20 cellular contexts compared by ENCODE assay signal in the genomic region with DNA sequence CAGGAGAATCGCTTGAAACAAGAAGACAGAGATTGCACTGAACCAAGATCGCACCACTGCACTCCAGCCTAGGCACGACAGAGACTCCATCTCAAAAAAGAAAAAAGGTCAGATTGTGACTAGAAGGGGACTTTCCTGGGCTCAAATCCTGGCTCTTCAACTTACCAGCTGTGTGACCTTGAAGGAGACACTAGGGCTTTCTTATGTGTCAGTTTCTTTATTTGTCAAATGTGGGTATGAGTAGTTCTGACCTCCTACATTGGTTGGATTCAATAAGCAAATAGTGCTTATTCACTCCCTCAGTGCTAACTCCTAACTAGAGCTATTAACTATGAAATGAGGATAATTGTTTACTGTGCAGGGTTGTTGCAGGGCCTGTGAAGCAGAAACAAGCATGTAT. TPM values are rescaled to one million over a fixed set of nuclear protein-coding genes. Genes with fewer than 3 reads are reported as not detected.
DNase-seq lines count a peak whose midpoint lies in the region; ATAC-seq and TF ChIP-seq lines count a peak whose summit lies in the region.
"Had no signal": no experiment of that assay in that cellular context is flagged by ENCODE, and none has a peak within 500 bp of the region (broad histone marks: within the 10 kb centered on the region; RNA-seq: fewer than 3 reads in every experiment).

No MANE protein-coding gene starts in this region.

- intact Hi-C loops in activated CD4-positive, alpha-beta T cell treated with anti-CD3 and anti-CD28 coated beads, Interleukin-2, amount 10 ng/mL, durations not matched to agents 24 days and 14 days (cut with micrococcal nuclease) = no loop called here
- intact Hi-C loops in PC-3 (cut with micrococcal nuclease) = no loop called here
- intact Hi-C loops in dendritic cell treated with granulocyte-macrophage colony-stimulating factor and Interleukin-4, amounts not matched to agents 40 ng/mL and 50 ng/mL, for 4 days (cut with micrococcal nuclease) = no loop called here

- H3K36me3 Mint-ChIP-seq in activated CD4-positive, alpha-beta T cell treated with anti-CD3 and anti-CD28 coated beads, Interleukin-2, amount 10 ng/mL, durations not matched to agents 24 days and 14 days (ENCODE audit: low read depth) = no peaks in the 10 kb centered on the region
- no peaks in the 10 kb centered on the region for H3K36me3 Mint-ChIP-seq in dendritic cell treated with granulocyte-macrophage colony-stimulating factor and Interleukin-4, amounts not matched to agents 40 ng/mL and 50 ng/mL, for 4 days (ENCODE audit: low read depth)
- no peaks in the 10 kb centered on the region for H3K36me3 Mint-ChIP-seq in stimulated activated effector memory CD8-positive, alpha-beta T cell treated with anti-CD3 and anti-CD28 coated beads, Interleukin-12 subunit alpha, Interleukin-12 subunit beta, amount 100 ng/mL, for 72 hours

- no peaks in the 10 kb centered on the region for H3K9me2 ChIP-seq in PC-3 (replicated peaks; ENCODE audit: low read length)

- H3K79me2 ChIP-seq in PC-3 (ENCODE audit: low read length) = no peaks in the 10 kb centered on the region

- no peaks in the 10 kb centered on the region for H4K20me1 ChIP-seq in PC-3 (ENCODE audit: low read length)

- H3K4me3 ChIP-seq in PC-3 (ENCODE audit: low read length) = no peak overlapping the region
- H3K4me3 ChIP-seq: left lung had no signal

- no peak overlapping the region for H3K4me3 Mint-ChIP-seq in activated CD4-positive, alpha-beta T cell treated with anti-CD3 and anti-CD28 coated beads, Interleukin-2, amount 10 ng/mL, durations not matched to agents 24 days and 14 days
- no peak overlapping the region for H3K4me3 Mint-ChIP-seq in dendritic cell treated with granulocyte-macrophage colony-stimulating factor and Interleukin-4, amounts not matched to agents 40 ng/mL and 50 ng/mL, for 4 days
- peak overlapping the region; percentile 22 for H3K4me3 Mint-ChIP-seq in stimulated activated effector memory CD8-positive, alpha-beta T cell treated with anti-CD3 and anti-CD28 coated beads, Interleukin-12 subunit alpha, Interleukin-12 subunit beta, amount 100 ng/mL, for 72 hours
- H3K4me3 Mint-ChIP-seq: T-helper 1 cell treated with Interleukin-12 subunit alpha and Interleukin-12 subunit beta and Interleukin-4 antibody, amounts not matched to agents 30 μg/mL and 1 μg/mL, for 36 hours had no signal

- H3F3A ChIP-seq in PC-3 (ENCODE audit: low read length, unreplicated experiment) = no peaks in the 10 kb centered on the region

- no peaks in the 10 kb centered on the region for H3K36me3 ChIP-seq in PC-3 (ENCODE audit: low read depth, low read length)
- H3K36me3 ChIP-seq: left lung, neutrophil had no signal

- H3K4me1 ChIP-seq in PC-3 (ENCODE audit: insufficient read depth, low read length) = peaks cover 19% of the 10 kb centered on the region

- no peaks in the 10 kb centered on the region for H3K9me3 ChIP-seq in PC-3 (ENCODE audit: low read length)
- H3K9me3 ChIP-seq: left lung, neutrophil had no signal

- TF ChIP-seq POLR2A in GM18505 (IDR thresholded peaks at IDR 0.05; ENCODE audit: borderline replicate concordance, extremely low read depth, insufficient read depth, insufficient read length) = no peak

- H3K27me3 ChIP-seq in PC-3 (ENCODE audit: low read length) = no peaks in the 10 kb centered on the region

- H3K27ac ChIP-seq in PC-3 (ENCODE audit: low read length) = 0 out of 2 replicates have a peak overlapping the region, but pooled peaks have one; percentile 9
- H3K27ac ChIP-seq: left lung, neutrophil, VCaP had no signal

- H3K4me1 Mint-ChIP-seq in activated CD4-positive, alpha-beta T cell treated with anti-CD3 and anti-CD28 coated beads, Interleukin-2, amount 10 ng/mL, durations not matched to agents 24 days and 14 days = peaks cover 13% of the 10 kb centered on the region
- peaks cover 62% of the 10 kb centered on the region for H3K4me1 Mint-ChIP-seq in dendritic cell treated with granulocyte-macrophage colony-stimulating factor and Interleukin-4, amounts not matched to agents 40 ng/mL and 50 ng/mL, for 4 days (ENCODE audit: low read depth)
- H3K4me1 Mint-ChIP-seq in stimulated activated effector memory CD8-positive, alpha-beta T cell treated with anti-CD3 and anti-CD28 coated beads, Interleukin-12 subunit alpha, Interleukin-12 subunit beta, amount 100 ng/mL, for 72 hours = peaks cover 40% of the 10 kb centered on the region

- no peak overlapping the region for H2AFZ ChIP-seq in PC-3 (ENCODE audit: low read length)

- CTCF ChIA-PET in PC-3 (lab: Charles Lee) = no interaction called here

- peak overlapping the region; percentile 31 for H3K27ac Mint-ChIP-seq in activated CD4-positive, alpha-beta T cell treated with anti-CD3 and anti-CD28 coated beads, Interleukin-2, amount 10 ng/mL, durations not matched to agents 24 days and 14 days
- peak overlapping the region; percentile 89 for H3K27ac Mint-ChIP-seq in dendritic cell treated with granulocyte-macrophage colony-stimulating factor and Interleukin-4, amounts not matched to agents 40 ng/mL and 50 ng/mL, for 4 days
- peak overlapping the region; percentile 70 for H3K27ac Mint-ChIP-seq in stimulated activated effector memory CD8-positive, alpha-beta T cell treated with anti-CD3 and anti-CD28 coated beads, Interleukin-12 subunit alpha, Interleukin-12 subunit beta, amount 100 ng/mL, for 72 hours
- H3K27ac Mint-ChIP-seq: T-helper 1 cell treated with Interleukin-12 subunit alpha and Interleukin-12 subunit beta and Interleukin-4 antibody, amounts not matched to agents 30 μg/mL and 1 μg/mL, for 36 hours had no signal

- DNase-seq in activated CD4-positive, alpha-beta T cell treated with anti-CD3 and anti-CD28 coated beads, Interleukin-2, amount 10 ng/mL, durations not matched to agents 24 days and 14 days = no peak
- DNase-seq in activated CD4-positive, alpha-beta T cell treated with anti-CD3 and anti-CD28 coated beads for 4 hours = no peak
- DNase-seq in PC-3 (no peak), pons (ENCODE audit: low spot score) (no peak), midbrain (lab: John Stamatoyannopoulos, UW) (no peak)
- no peak for DNase-seq in stimulated activated effector memory CD8-positive, alpha-beta T cell treated with anti-CD3 and anti-CD28 coated beads, Interleukin-12 subunit alpha, Interleukin-12 subunit beta, amount 100 ng/mL, for 72 hours (ENCODE audit: low spot score in 2 of 2)
- DNase-seq: activated gamma-delta T cell treated with Interleukin-2 at 50 U/mL for 16 hours; anterior cingulate cortex; effector CD4-positive, alpha-beta T cell; glutamatergic neuron; NCI-H1417; NCI-H526; SIG-M5 had no signal

- no peak overlapping the region for H3K9ac ChIP-seq in PC-3 (ENCODE audit: low read length)

- TF ChIP-seq CTCF in PC-3 (conservative IDR thresholded peaks at IDR 0.05; ENCODE audit: low read depth, low read length) = no peak

- BruUV-seq in PC-3 (replicated peaks; lab: Mats Ljungman, UMichigan) = no TSS peak

- ATAC-seq in PC-3 = peak; percentile 11; the same call in 1 of the 2 replicates
- peak; percentile 88 for ATAC-seq in stimulated activated effector memory CD8-positive, alpha-beta T cell treated with anti-CD3 and anti-CD28 coated beads, Interleukin-12 subunit alpha, Interleukin-12 subunit beta, amount 100 ng/mL, for 72 hours
- no peak for ATAC-seq in GM18505 (IDR thresholded peaks at IDR 0.05; ENCODE audit: unreplicated experiment)

- POLR2A ChIA-PET in PC-3 (lab: Charles Lee; ENCODE audit: unreplicated experiment) = interaction anchor here (0.6 kb wide), 1 partner anchor 24 kb away, joined by 9 read pairs; no protein-coding TSS in a partner anchor

- H3K27me3 Mint-ChIP-seq in activated CD4-positive, alpha-beta T cell treated with anti-CD3 and anti-CD28 coated beads, Interleukin-2, amount 10 ng/mL, durations not matched to agents 24 days and 14 days = peaks cover 4% of the 10 kb centered on the region
- peaks cover 25% of the 10 kb centered on the region for H3K27me3 Mint-ChIP-seq in dendritic cell treated with granulocyte-macrophage colony-stimulating factor and Interleukin-4, amounts not matched to agents 40 ng/mL and 50 ng/mL, for 4 days

- H3K9me3 Mint-ChIP-seq in activated CD4-positive, alpha-beta T cell treated with anti-CD3 and anti-CD28 coated beads, Interleukin-2, amount 10 ng/mL, durations not matched to agents 24 days and 14 days = no peaks in the 10 kb centered on the region
- H3K9me3 Mint-ChIP-seq in dendritic cell treated with granulocyte-macrophage colony-stimulating factor and Interleukin-4, amounts not matched to agents 40 ng/mL and 50 ng/mL, for 4 days = no peaks in the 10 kb centered on the region
- H3K9me3 Mint-ChIP-seq in stimulated activated effector memory CD8-positive, alpha-beta T cell treated with anti-CD3 and anti-CD28 coated beads, Interleukin-12 subunit alpha, Interleukin-12 subunit beta, amount 100 ng/mL, for 72 hours = no peaks in the 10 kb centered on the region
- H3K9me3 Mint-ChIP-seq: T-helper 1 cell treated with Interleukin-12 subunit alpha and Interleukin-12 subunit beta and Interleukin-4 antibody, amounts not matched to agents 30 μg/mL and 1 μg/mL, for 36 hours had no signal

- H3K4me2 ChIP-seq in PC-3 (ENCODE audit: low read length) = no peak overlapping the region

RNA-seq across cellular contexts. Expression of a gene that starts 22.4 kb away (rescaled TPM):
- total RNA-seq in activated CD4-positive, alpha-beta T cell treated with anti-CD3 and anti-CD28 coated beads, Interleukin-2, amount 10 ng/mL, durations not matched to agents 24 days and 14 days = 0.35 TPM in 1 of 2 replicates, not detected in the other
- 99.9 and 121 TPM in 2 replicates for total RNA-seq in PC-3 (2014; rRNA removed)

RNA-seq across cellular contexts. Expression of a gene that starts 40.0 kb away (rescaled TPM):
- total RNA-seq in activated CD4-positive, alpha-beta T cell treated with anti-CD3 and anti-CD28 coated beads, Interleukin-2, amount 10 ng/mL, durations not matched to agents 24 days and 14 days = 102 and 103 TPM in 2 replicates
- 65.3 and 87.1 TPM in 2 replicates for total RNA-seq in PC-3 (2014; rRNA removed)

RNA-seq across cellular contexts. Expression of a gene that starts 56.1 kb away (rescaled TPM):
- total RNA-seq in activated CD4-positive, alpha-beta T cell treated with anti-CD3 and anti-CD28 coated beads, Interleukin-2, amount 10 ng/mL, durations not matched to agents 24 days and 14 days = not detected in 2 replicates
- total RNA-seq in PC-3 (2014; rRNA removed) = 4.8 and 5.1 TPM in 2 replicates
- total RNA-seq: A172 had no signal

Comparison
In these comparisons a context has a peak if more than half of its experiments do, and no peak if none do; other contexts are left out.
1. H3K27ac Mint-ChIP-seq: peak in every context shown above with its lines; median percentile 89 in dendritic cell treated with granulocyte-macrophage colony-stimulating factor and Interleukin-4, amounts not matched to agents 40 ng/mL and 50 ng/mL, for 4 days; 70 in stimulated activated effector memory CD8-positive, alpha-beta T cell treated with anti-CD3 and anti-CD28 coated beads, Interleukin-12 subunit alpha, Interleukin-12 subunit beta, amount 100 ng/mL, for 72 hours; 31 in activated CD4-positive, alpha-beta T cell treated with anti-CD3 and anti-CD28 coated beads, Interleukin-2, amount 10 ng/mL, durations not matched to agents 24 days and 14 days.
2. RNA of a gene that starts 22.4 kb away (total RNA-seq): 99.9 to 121 TPM in PC-3; 0.35 TPM in activated CD4-positive, alpha-beta T cell treated with anti-CD3 and anti-CD28 coated beads, Interleukin-2, amount 10 ng/mL, durations not matched to agents 24 days and 14 days; every median in the first group is over 10 times any median in the second.